Comparison of ENCODE assay signal across 12 cellular contexts in the genomic region with DNA sequence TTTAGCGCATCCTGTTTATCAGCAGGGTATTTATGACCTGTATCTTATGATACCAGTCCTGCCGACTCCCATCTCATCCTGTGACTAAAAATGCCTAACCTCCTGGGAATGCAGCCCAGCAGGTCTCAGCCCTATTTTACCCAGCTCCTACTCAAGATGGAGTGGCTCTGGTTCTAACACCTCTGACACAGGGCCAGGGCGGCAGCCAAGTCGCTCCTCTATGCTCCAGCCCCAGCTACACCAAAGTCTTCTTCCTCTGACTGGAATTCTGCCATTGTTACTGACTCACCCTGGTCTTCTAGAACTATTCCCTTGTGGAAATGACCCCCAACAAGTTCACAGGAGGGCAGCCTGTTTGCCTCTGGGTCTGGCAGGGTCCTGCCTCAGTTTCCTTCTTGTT. TPM values are rescaled to one million over a fixed set of nuclear protein-coding genes. Genes with fewer than 3 reads are reported as not detected.
DNase-seq lines count a peak whose midpoint lies in the region; ATAC-seq and TF ChIP-seq lines count a peak whose summit lies in the region.
"Had no signal": no experiment of that assay in that cellular context is flagged by ENCODE, and none has a peak within 500 bp of the region (broad histone marks: within the 10 kb centered on the region; RNA-seq: fewer than 3 reads in every experiment).

No MANE protein-coding gene starts in this region.

- H3K4me1 Mint-ChIP-seq in CD4-positive, CD25-positive, alpha-beta regulatory T cell, result peaks cover 15 to 75% (median 40%) of the 10 kb centered on the region in 4 donors

- H3K4me1 ChIP-seq in CD4-positive, CD25-positive, alpha-beta regulatory T cell (ENCODE audit: control insufficient read depth, insufficient read depth, low read length, poor library complexity, severe bottlenecking), result peaks cover 57% of the 10 kb centered on the region
- peaks cover 62% of the 10 kb centered on the region for H3K4me1 ChIP-seq in Panc1 (ENCODE audit: control insufficient read depth, insufficient read depth, low read length)

- H3K27ac ChIP-seq in CD4-positive, CD25-positive, alpha-beta regulatory T cell (ENCODE audit: insufficient read depth, low read length, poor library complexity, severe bottlenecking), result no peak overlapping the region
- peak overlapping the region; percentile 94 for H3K27ac ChIP-seq in Panc1 (ENCODE audit: low read length)
- peak overlapping the region; percentile 93 for H3K27ac ChIP-seq in epithelial cell of prostate

- H3K4me3 ChIP-seq in CD4-positive, CD25-positive, alpha-beta regulatory T cell (ENCODE audit: low read depth, low read length), result no peak overlapping the region
- H3K4me3 ChIP-seq in Panc1 (ENCODE audit: low read depth in 2 of 2, low read length in 2 of 2), result no peak overlapping the region
- H3K4me3 ChIP-seq: GM23338 had no signal

- no peaks in the 10 kb centered on the region for H3K9me3 Mint-ChIP-seq in CD4-positive, CD25-positive, alpha-beta regulatory T cell

- H3K4me3 Mint-ChIP-seq in CD4-positive, CD25-positive, alpha-beta regulatory T cell, result peak overlapping the region in 1 of 4 donors; percentile 70
- H3K4me3 Mint-ChIP-seq: GM23338 had no signal

- H3K27me3 ChIP-seq in CD4-positive, CD25-positive, alpha-beta regulatory T cell (ENCODE audit: control insufficient read depth, insufficient read depth, low read length), result no peaks in the 10 kb centered on the region
- no peaks in the 10 kb centered on the region for H3K27me3 ChIP-seq in Panc1 (ENCODE audit: control insufficient read depth, insufficient read depth, low read length)

- intact Hi-C loops in Panc1 (cut with micrococcal nuclease; ENCODE audit: unreplicated experiment) (loop anchor here (2.0 kb wide), 1 partner anchor 29 kb away; no protein-coding TSS in a partner anchor), posterior vena cava (cut with DNase I) (no loop called here)

- ATAC-seq in CD4-positive, CD25-positive, alpha-beta regulatory T cell (ENCODE audit: low read depth in 2 of 2), result no peak
- no peak for ATAC-seq in Panc1
- no peak for ATAC-seq in GM19351 (IDR thresholded peaks at IDR 0.05; ENCODE audit: unreplicated experiment)
- ATAC-seq in HG03108 (IDR thresholded peaks at IDR 0.05; ENCODE audit: unreplicated experiment), result no peak
- ATAC-seq: GM23338 had no signal

- peaks cover 4% of the 10 kb centered on the region for H3K27me3 Mint-ChIP-seq in CD4-positive, CD25-positive, alpha-beta regulatory T cell

- H3K36me3 ChIP-seq in CD4-positive, CD25-positive, alpha-beta regulatory T cell (ENCODE audit: control insufficient read depth, insufficient read depth, low read length), result no peaks in the 10 kb centered on the region
- H3K36me3 ChIP-seq in Panc1 (ENCODE audit: control insufficient read depth, insufficient read depth, low read length), result no peaks in the 10 kb centered on the region

- CTCF ChIA-PET in Panc1 (lab: Charles Lee), result no interaction called here

- no peak for DNase-seq in CD4-positive, CD25-positive, alpha-beta regulatory T cell
- DNase-seq in Panc1 (ENCODE audit: low read depth, low spot score), result no peak
- no peak for DNase-seq in epithelial cell of prostate (ENCODE audit: low read depth, low spot score)
- peak; percentile 55 for DNase-seq in posterior vena cava (ENCODE audit: low spot score)
- DNase-seq in germinal center (ENCODE audit: low spot score), result no peak
- DNase-seq in Kasumi-1 (lab: John Stamatoyannopoulos, UW), result no peak
- DNase-seq: effector memory CD4-positive, alpha-beta T cell; NCI-H774 had no signal

- H3K9me3 ChIP-seq in CD4-positive, CD25-positive, alpha-beta regulatory T cell (ENCODE audit: control insufficient read depth in 2 of 2, low read length in 2 of 2), result no peaks in the 10 kb centered on the region
- H3K9me3 ChIP-seq in Panc1 (ENCODE audit: control insufficient read depth, insufficient read depth, low read depth, low read length), result no peaks in the 10 kb centered on the region

- BruUV-seq in Panc1 (replicated peaks; lab: Mats Ljungman, UMichigan), result no TSS peak

- in situ Hi-C loops in Panc1 (cut with HindIII; ENCODE audit: low pct_unique_long_range_greater_than_20kb, low sequenced_read_pairs), result no loop called here

- TF ChIP-seq CTCF in Panc1 (IDR thresholded peaks at IDR 0.05), result no peak

- POLR2A ChIA-PET in Panc1 (lab: Charles Lee), result no interaction called here

- no peaks in the 10 kb centered on the region for H3K36me3 Mint-ChIP-seq in CD4-positive, CD25-positive, alpha-beta regulatory T cell

- H3K27ac Mint-ChIP-seq in CD4-positive, CD25-positive, alpha-beta regulatory T cell, result peak overlapping the region; percentile 38 to 90 (median 90)
- H3K27ac Mint-ChIP-seq: GM23338 had no signal

RNA-seq across cellular contexts. Expression of a gene that starts 7.9 kb away (rescaled TPM):
- total RNA-seq in CD4-positive, CD25-positive, alpha-beta regulatory T cell, result 13.6 TPM
- polyA plus RNA-seq in CD4-positive, CD25-positive, alpha-beta regulatory T cell, result 1 to 10 TPM; 1.6 to 2.4 (median 2.1) TPM
- 25.0 TPM for total RNA-seq in Panc1 (2021; ENCODE audit: unreplicated experiment)
- polyA plus RNA-seq in Panc1 (2012; ENCODE audit: insufficient read length), result 24.0 TPM
- total RNA-seq in posterior vena cava, result 1 to 10 TPM; 1.8 to 6.3 TPM

RNA-seq across cellular contexts. Expression of a gene that starts 16.4 kb away (rescaled TPM):
- total RNA-seq in CD4-positive, CD25-positive, alpha-beta regulatory T cell, result 4.3 TPM
- polyA plus RNA-seq in CD4-positive, CD25-positive, alpha-beta regulatory T cell, result 1 to 10 TPM; 2.5 to 4.4 (median 3.6) TPM
- total RNA-seq in Panc1 (2021; ENCODE audit: unreplicated experiment) (0.08 TPM), posterior vena cava (not detected)
- polyA plus RNA-seq in Panc1 (2012; ENCODE audit: insufficient read length), result not detected
- total RNA-seq: pulmonary artery endothelial cell had no signal
- polyA plus RNA-seq: GM23338 had no signal

RNA-seq across cellular contexts. Expression of a gene that starts 46.2 kb away (rescaled TPM):
- total RNA-seq in CD4-positive, CD25-positive, alpha-beta regulatory T cell, result 197 TPM
- polyA plus RNA-seq in CD4-positive, CD25-positive, alpha-beta regulatory T cell, result 100 to 1,000 TPM; 160 to 189 (median 163) TPM
- total RNA-seq in Panc1 (2021; ENCODE audit: unreplicated experiment) (1.0 TPM), posterior vena cava (1 to 10 TPM; 1.2 to 1.3 TPM)
- 0.59 TPM for polyA plus RNA-seq in Panc1 (2012; ENCODE audit: insufficient read length)

RNA-seq across cellular contexts. Expression of a gene that starts 48.1 kb away (rescaled TPM):
- 537 TPM for total RNA-seq in CD4-positive, CD25-positive, alpha-beta regulatory T cell
- 1,000 to 10,000 TPM in 2 of 4 donors, 100 to 1,000 TPM in 2; 861 to 1,162 (median 988) TPM for polyA plus RNA-seq in CD4-positive, CD25-positive, alpha-beta regulatory T cell
- total RNA-seq in Panc1 (2021; ENCODE audit: unreplicated experiment), result 1.5 TPM
- polyA plus RNA-seq in Panc1 (2012; ENCODE audit: insufficient read length), result 0.55 TPM
- 10 to 100 TPM; 12.9 to 17.5 TPM for total RNA-seq in posterior vena cava

Comparison
In these comparisons a context has a peak if more than half of its experiments do, and no peak if none do; other contexts are left out.
1. RNA of a gene that starts 46.2 kb away (total RNA-seq): 197 TPM in CD4-positive, CD25-positive, alpha-beta regulatory T cell (single experiment); 1.2 to 1.3 TPM in posterior vena cava and 1.0 TPM in Panc1 (single experiment); every median in the first group is over 10 times any median in the second.